16 cellular contexts compared by ENCODE assay signal in genomic region chr3:16304065-16305010, GRCh38. TPM values are rescaled to one million over a fixed set of nuclear protein-coding genes. Genes with fewer than 3 reads are reported as not detected.
A peak's percentile ranks its signal among the peaks of the same experiment; 100 is the strongest.
DNase-seq lines count a peak whose midpoint lies in the region; ATAC-seq and TF ChIP-seq lines count a peak whose summit lies in the region.
"Had no signal": no experiment of that assay in that cellular context is flagged by ENCODE, and none has a peak within 500 bp of the region (broad histone marks: within the 10 kb centered on the region; RNA-seq: fewer than 3 reads in every experiment).

No MANE protein-coding gene starts in this region.

- H3K27ac ChIP-seq in dorsolateral prefrontal cortex (peak overlapping the region in 34 of 59 donors; percentile 3 to 78 (median 50)), SK-N-SH (ENCODE audit: low read depth in 2 of 2, low read length in 1 of 2) (peak overlapping the region in 1 of 2 experiments; percentile 44; a peak in 1 of 4 replicates)
- H3K27ac ChIP-seq: gastrocnemius medialis, pancreas, tibial artery had no signal

- 93% methylated on average over 2 of the region's 2 CpGs for WGBS in SK-N-SH (ENCODE audit: low lambda C conversion rate)

- TF ChIP-seq CTCF in WTC11 (IDR thresholded peaks at IDR 0.05) (no peak), dorsolateral prefrontal cortex (IDR thresholded peaks at IDR 0.05 in 54 of 56, conservative IDR thresholded peaks at IDR 0.05 in 2 of 56; ENCODE audit: low read depth in 1 of 56, partially characterized antibody in 56 of 56) (no peak), SK-N-SH (IDR thresholded peaks at IDR 0.05) (no peak)

- CTCF ChIA-PET in WTC11 (lab: Charles Lee), result interaction anchor here (0.7 to 1.0 kb wide), 2 partner anchors 12 to 212 kb away, joined by 3 read pairs; no protein-coding TSS in a partner anchor
- CTCF ChIA-PET in SK-N-SH (lab: Yijun Ruan, JAX), result interaction anchor here (0.6 to 5.8 kb wide), 5 partner anchors 13 to 246 kb away, joined by 3 to 33 read pairs (median 5); no protein-coding TSS in a partner anchor

- H3K4me3 Mint-ChIP-seq in activated T-cell treated with anti-CD3 and anti-CD28 coated beads, Interleukin-2, amount 50 U/mL, for 24 hours, result peak overlapping the region; percentile 49
- H3K4me3 Mint-ChIP-seq in WTC11, result no peak overlapping the region
- no peak overlapping the region for H3K4me3 Mint-ChIP-seq in stimulated activated memory B cell treated with anti-CD40 and anti-IgM and Interleukin-4, amounts not matched to agents 10 μg/mL and 1 μg/mL and 100 μg/mL, for 72 hours
- H3K4me3 Mint-ChIP-seq: H9 had no signal

- intact Hi-C loops in dorsolateral prefrontal cortex (cut with DNase I), result loop anchor here in 1 of 2 donors (5.0 kb wide), 1 partner anchor 48 kb away; no protein-coding TSS in a partner anchor

- POLR2A ChIA-PET in WTC11 (lab: Charles Lee) (interaction anchor here (0.5 to 0.6 kb wide), 2 partner anchors 33 to 40 kb away, joined by 3 to 4 read pairs; no protein-coding TSS in a partner anchor), SK-N-SH (lab: Yijun Ruan, JAX) (no interaction called here)

- no peaks in the 10 kb centered on the region for H4K20me1 ChIP-seq in SK-N-SH (ENCODE audit: insufficient read depth)

- TF ChIP-seq EP300 in SK-N-SH (IDR thresholded peaks at IDR 0.05; ENCODE audit: borderline replicate concordance in 1 of 2, low read depth in 1 of 2, low read length in 1 of 2), result no peak

- no peak overlapping the region for H3K4me3 ChIP-seq in dorsolateral prefrontal cortex
- H3K4me3 ChIP-seq in SK-N-SH (ENCODE audit: low read depth in 2 of 2, low read length in 1 of 2), result no peak overlapping the region
- H3K4me3 ChIP-seq: gastrocnemius medialis, pancreas, tibial artery had no signal

- peaks cover 87% of the 10 kb centered on the region for H3K36me3 Mint-ChIP-seq in activated T-cell treated with anti-CD3 and anti-CD28 coated beads, Interleukin-2, amount 50 U/mL, for 24 hours (ENCODE audit: low read depth)
- peaks cover 31% of the 10 kb centered on the region for H3K36me3 Mint-ChIP-seq in WTC11
- peaks cover 63% of the 10 kb centered on the region for H3K36me3 Mint-ChIP-seq in stimulated activated memory B cell treated with anti-CD40 and anti-IgM and Interleukin-4, amounts not matched to agents 10 μg/mL and 1 μg/mL and 100 μg/mL, for 72 hours

- no peaks in the 10 kb centered on the region for H3K9me3 Mint-ChIP-seq in activated T-cell treated with anti-CD3 and anti-CD28 coated beads, Interleukin-2, amount 50 U/mL, for 24 hours
- no peaks in the 10 kb centered on the region for H3K9me3 Mint-ChIP-seq in WTC11
- no peaks in the 10 kb centered on the region for H3K9me3 Mint-ChIP-seq in stimulated activated memory B cell treated with anti-CD40 and anti-IgM and Interleukin-4, amounts not matched to agents 10 μg/mL and 1 μg/mL and 100 μg/mL, for 72 hours
- H3K9me3 Mint-ChIP-seq: H9 had no signal

- H3K4me1 Mint-ChIP-seq in activated T-cell treated with anti-CD3 and anti-CD28 coated beads, Interleukin-2, amount 50 U/mL, for 24 hours (ENCODE audit: low read depth), result peaks cover 95% of the 10 kb centered on the region
- H3K4me1 Mint-ChIP-seq in WTC11, result peaks cover 52% of the 10 kb centered on the region
- peaks cover 23% of the 10 kb centered on the region for H3K4me1 Mint-ChIP-seq in stimulated activated memory B cell treated with anti-CD40 and anti-IgM and Interleukin-4, amounts not matched to agents 10 μg/mL and 1 μg/mL and 100 μg/mL, for 72 hours

- peaks cover 15 to 49% of the 10 kb centered on the region in 2 experiments for H3K36me3 ChIP-seq in SK-N-SH (replicated peaks in 1 of 2; ENCODE audit: control insufficient read depth in 1 of 2, insufficient read depth in 2 of 2, low read length in 1 of 2)

- no peaks in the 10 kb centered on the region for H3F3A ChIP-seq in SK-N-SH (replicated peaks; ENCODE audit: insufficient read depth)

- ATAC-seq in WTC11 (no peak), GM21367 (IDR thresholded peaks at IDR 0.05; ENCODE audit: unreplicated experiment) (no peak), HG03025 (IDR thresholded peaks at IDR 0.05; ENCODE audit: low FRiP score, unreplicated experiment) (no peak)
- ATAC-seq in stimulated activated memory B cell treated with anti-CD40 and anti-IgM and Interleukin-4, amounts not matched to agents 10 μg/mL and 1 μg/mL and 100 μg/mL, for 72 hours, result no peak
- ATAC-seq: gastrocnemius medialis, pancreas had no signal

- no peak overlapping the region for H3K4me2 ChIP-seq in SK-N-SH

- H2AFZ ChIP-seq in SK-N-SH (ENCODE audit: low read depth), result no peak overlapping the region

- no peaks in the 10 kb centered on the region for H3K79me2 ChIP-seq in SK-N-SH (ENCODE audit: insufficient read depth)

- TF ChIP-seq RAD21 in SK-N-SH (IDR thresholded peaks at IDR 0.05; ENCODE audit: low read length), result no peak

- peak overlapping the region; percentile 89 for H3K27ac Mint-ChIP-seq in activated T-cell treated with anti-CD3 and anti-CD28 coated beads, Interleukin-2, amount 50 U/mL, for 24 hours
- peak overlapping the region; percentile 42 for H3K27ac Mint-ChIP-seq in WTC11
- H3K27ac Mint-ChIP-seq in stimulated activated memory B cell treated with anti-CD40 and anti-IgM and Interleukin-4, amounts not matched to agents 10 μg/mL and 1 μg/mL and 100 μg/mL, for 72 hours, result peak overlapping the region; percentile 75

- H3K9ac ChIP-seq in SK-N-SH, result no peak overlapping the region

- no peak for DNase-seq in activated T-cell treated with anti-CD3 and anti-CD28 coated beads, Interleukin-2, amount 50 U/mL, for 24 hours
- no peak for DNase-seq in activated T-cell treated with anti-CD3 and anti-CD28 coated beads, Interleukin-2, amount 50 U/mL, for 1 hour
- DNase-seq in WTC11 (ENCODE audit: low spot score) (no peak), dorsolateral prefrontal cortex (no peak), SK-N-SH (no peak)
- DNase-seq: DMS 273 treated with DMSO at 0.1 percent for 48 hours; gastrocnemius medialis; H9; NCI-H2081; NCI-H748 treated with DMSO at 0.1 percent for 48 hours; pancreas; stimulated activated CD4-positive, alpha-beta T cell treated with anti-CD3 and anti-CD28 coated beads, Interleukin-12 subunit alpha, Interleukin-12 subunit beta, amount 100 ng/mL, for 4 hours; tibial artery had no signal

- no peaks in the 10 kb centered on the region for H3K27me3 ChIP-seq in dorsolateral prefrontal cortex
- no peaks in the 10 kb centered on the region for H3K27me3 ChIP-seq in SK-N-SH (ENCODE audit: insufficient read depth)
- H3K27me3 ChIP-seq: gastrocnemius medialis, pancreas, tibial artery had no signal

- peaks cover 0 to 9% of the 10 kb centered on the region in 2 experiments; a peak in 1 of 4 replicates for H3K4me1 ChIP-seq in SK-N-SH (ENCODE audit: control insufficient read depth in 1 of 2, insufficient read depth in 2 of 2, low read depth in 1 of 2, low read length in 1 of 2)
- H3K4me1 ChIP-seq: pancreas, tibial artery had no signal

- H3K27me3 Mint-ChIP-seq in activated T-cell treated with anti-CD3 and anti-CD28 coated beads, Interleukin-2, amount 50 U/mL, for 24 hours, result no peaks in the 10 kb centered on the region
- no peaks in the 10 kb centered on the region for H3K27me3 Mint-ChIP-seq in WTC11 (ENCODE audit: low read depth)
- H3K27me3 Mint-ChIP-seq in stimulated activated memory B cell treated with anti-CD40 and anti-IgM and Interleukin-4, amounts not matched to agents 10 μg/mL and 1 μg/mL and 100 μg/mL, for 72 hours, result no peaks in the 10 kb centered on the region

- H3K9me3 ChIP-seq in SK-N-SH, result no peaks in the 10 kb centered on the region
- H3K9me3 ChIP-seq: gastrocnemius medialis, pancreas, tibial artery had no signal

- no peaks in the 10 kb centered on the region for H3K9me2 ChIP-seq in SK-N-SH

TF ChIP-seq in WTC11, 78 proteins besides CTCF, POLR2A, EP300 and RAD21 (continues in another document):
- no peak for TF ChIP-seq ZBTB43 (CRISPR knock-in tag; IDR thresholded peaks at IDR 0.05)

TF ChIP-seq in SK-N-SH, 30 proteins besides CTCF, POLR2A, EP300 and RAD21 (continues in another document):
- TF ChIP-seq NRF1 (IDR thresholded peaks at IDR 0.05; ENCODE audit: low read depth, low read length) (no peak), FOXJ3 (CRISPR knock-in tag; IDR thresholded peaks at IDR 0.05) (no peak), EZH2phosphoT487 (IDR thresholded peaks at IDR 0.05; ENCODE audit: borderline replicate concordance, low read depth) (no peak), TEAD4 (IDR thresholded peaks at IDR 0.05; ENCODE audit: borderline replicate concordance, insufficient read depth) (no peak), GABPA (IDR thresholded peaks at IDR 0.05; ENCODE audit: low read depth) (no peak), RFX5 (IDR thresholded peaks at IDR 0.05; ENCODE audit: low read length) (no peak)

RNA-seq across cellular contexts. Expression of gene OXNAD1, which starts 39.3 kb away (rescaled TPM):
- total RNA-seq in WTC11 (2021) (20.1 to 21.7 TPM (median 21.4 TPM) in 3 replicates), dorsolateral prefrontal cortex (10 to 100 TPM; 16.6 to 37.5 (median 26.2) TPM)
- 6.9 and 10.0 TPM in 2 replicates for polyA plus RNA-seq in SK-N-SH (2012; rRNA removed)
- 8.4 TPM in 2 replicates for polyA plus RNA-seq in SK-N-SH (2012; cell fraction: cytosol; rRNA removed)
- polyA plus RNA-seq in SK-N-SH (2012; cell fraction: nucleus; rRNA removed), result 4.6 and 9.2 TPM in 2 replicates

RNA-seq across cellular contexts. Expression of gene DPH3, which starts 39.6 kb away (rescaled TPM):
- total RNA-seq in WTC11 (2021), result 26.5 to 27.8 TPM (median 26.6 TPM) in 3 replicates
- total RNA-seq in dorsolateral prefrontal cortex, result 10 to 100 TPM; 12.7 to 30.0 (median 19.6) TPM
- polyA plus RNA-seq in SK-N-SH (2012; rRNA removed), result 8.5 and 10.8 TPM in 2 replicates
- 14.7 and 16.2 TPM in 2 replicates for polyA plus RNA-seq in SK-N-SH (2012; cell fraction: cytosol; rRNA removed)
- 2.9 and 4.0 TPM in 2 replicates for polyA plus RNA-seq in SK-N-SH (2012; cell fraction: nucleus; rRNA removed)
